Comparison of ENCODE assay signal across 16 cellular contexts in genomic region chr12:68506619-68507018, GRCh38.
DNase-seq lines count a peak whose midpoint lies in the region; ATAC-seq and TF ChIP-seq lines count a peak whose summit lies in the region.
"Had no signal": no experiment of that assay in that cellular context is flagged by ENCODE, and none has a peak within 500 bp of the region (broad histone marks: within the 10 kb centered on the region; RNA-seq: fewer than 3 reads in every experiment).

No MANE protein-coding gene starts in this region.

- no peaks in the 10 kb centered on the region for H3K36me3 ChIP-seq in Panc1 (ENCODE audit: control insufficient read depth, insufficient read depth, low read length)
- H3K36me3 ChIP-seq: HAP-1 had no signal

- no peaks in the 10 kb centered on the region for H3K27me3 Mint-ChIP-seq in natural killer cell treated with Interleukin-12 subunit alpha and Interleukin-12 subunit beta and Interleukin-15 and Interleukin-18, amount 100 ng/mL, for 72 hours
- H3K27me3 Mint-ChIP-seq in natural killer cell (ENCODE audit: low read depth in 2 of 2): no peaks in the 10 kb centered on the region
- H3K27me3 Mint-ChIP-seq in dendritic cell treated with granulocyte-macrophage colony-stimulating factor and Interleukin-4, amounts not matched to agents 40 ng/mL and 50 ng/mL, for 4 days: peaks cover 2% of the 10 kb centered on the region
- H3K27me3 Mint-ChIP-seq: CD4-positive, alpha-beta T cell had no signal

- H3K4me1 Mint-ChIP-seq in natural killer cell treated with Interleukin-12 subunit alpha and Interleukin-12 subunit beta and Interleukin-15 and Interleukin-18, amount 100 ng/mL, for 72 hours (ENCODE audit: low read depth in 2 of 2): peaks cover 11 to 18% of the 10 kb centered on the region in 2 donors
- peaks cover 5 to 7% of the 10 kb centered on the region in 2 donors for H3K4me1 Mint-ChIP-seq in natural killer cell
- H3K4me1 Mint-ChIP-seq in dendritic cell treated with granulocyte-macrophage colony-stimulating factor and Interleukin-4, amounts not matched to agents 40 ng/mL and 50 ng/mL, for 4 days (ENCODE audit: low read depth): peaks cover 23% of the 10 kb centered on the region
- peaks cover 8% of the 10 kb centered on the region for H3K4me1 Mint-ChIP-seq in stimulated activated effector memory CD8-positive, alpha-beta T cell treated with anti-CD3 and anti-CD28 coated beads, Interleukin-12 subunit alpha, Interleukin-12 subunit beta, amount 100 ng/mL, for 72 hours

- peak overlapping the region; percentile 69 to 77 for H3K27ac Mint-ChIP-seq in natural killer cell treated with Interleukin-12 subunit alpha and Interleukin-12 subunit beta and Interleukin-15 and Interleukin-18, amount 100 ng/mL, for 72 hours
- no peak overlapping the region for H3K27ac Mint-ChIP-seq in natural killer cell
- peak overlapping the region; percentile 76 for H3K27ac Mint-ChIP-seq in dendritic cell treated with granulocyte-macrophage colony-stimulating factor and Interleukin-4, amounts not matched to agents 40 ng/mL and 50 ng/mL, for 4 days
- H3K27ac Mint-ChIP-seq in stimulated activated effector memory CD8-positive, alpha-beta T cell treated with anti-CD3 and anti-CD28 coated beads, Interleukin-12 subunit alpha, Interleukin-12 subunit beta, amount 100 ng/mL, for 72 hours: peak overlapping the region; percentile 71
- H3K27ac Mint-ChIP-seq: CD4-positive, alpha-beta T cell had no signal

- CTCF ChIA-PET in Panc1 (lab: Charles Lee): no interaction called here

- intact Hi-C loops in natural killer cell (cut with micrococcal nuclease) (no loop called here), Panc1 (cut with micrococcal nuclease; ENCODE audit: unreplicated experiment) (no loop called here)
- intact Hi-C loops in dendritic cell treated with granulocyte-macrophage colony-stimulating factor and Interleukin-4, amounts not matched to agents 40 ng/mL and 50 ng/mL, for 4 days (cut with micrococcal nuclease): no loop called here

- H3K9me3 Mint-ChIP-seq in natural killer cell treated with Interleukin-12 subunit alpha and Interleukin-12 subunit beta and Interleukin-15 and Interleukin-18, amount 100 ng/mL, for 72 hours: no peaks in the 10 kb centered on the region
- peaks cover 0 to 2% of the 10 kb centered on the region in 2 donors for H3K9me3 Mint-ChIP-seq in natural killer cell
- no peaks in the 10 kb centered on the region for H3K9me3 Mint-ChIP-seq in dendritic cell treated with granulocyte-macrophage colony-stimulating factor and Interleukin-4, amounts not matched to agents 40 ng/mL and 50 ng/mL, for 4 days
- no peaks in the 10 kb centered on the region for H3K9me3 Mint-ChIP-seq in stimulated activated effector memory CD8-positive, alpha-beta T cell treated with anti-CD3 and anti-CD28 coated beads, Interleukin-12 subunit alpha, Interleukin-12 subunit beta, amount 100 ng/mL, for 72 hours
- H3K9me3 Mint-ChIP-seq: CD4-positive, alpha-beta T cell had no signal

- BruUV-seq in Panc1 (replicated peaks; lab: Mats Ljungman, UMichigan): no TSS peak

- DNase-seq in natural killer cell treated with Interleukin-12 subunit alpha and Interleukin-12 subunit beta and Interleukin-15 and Interleukin-18, amount 100 ng/mL, for 72 hours (ENCODE audit: low spot score): no peak
- DNase-seq in natural killer cell: no peak
- DNase-seq in Panc1 (ENCODE audit: low read depth, low spot score): no peak
- no peak for DNase-seq in stimulated activated effector memory CD8-positive, alpha-beta T cell treated with anti-CD3 and anti-CD28 coated beads, Interleukin-12 subunit alpha, Interleukin-12 subunit beta, amount 100 ng/mL, for 72 hours (ENCODE audit: low spot score in 2 of 2)
- no peak for DNase-seq in SKM-1 (lab: John Stamatoyannopoulos, UW; ENCODE audit: unreplicated experiment)
- DNase-seq in stimulated activated CD8-positive, alpha-beta memory T cell treated with anti-CD3 and anti-CD28 coated beads, Interleukin-4, amount 100 ng/mL, for 48 hours: no peak
- DNase-seq: ACHN; C1 segment of cervical spinal cord; CD4-positive, alpha-beta T cell; DMS79; GOT3 had no signal

- no peaks in the 10 kb centered on the region for H3K4me1 ChIP-seq in Panc1 (ENCODE audit: control insufficient read depth, insufficient read depth, low read length)
- H3K4me1 ChIP-seq: HAP-1 had no signal

- in situ Hi-C loops in Panc1 (cut with HindIII; ENCODE audit: low pct_unique_long_range_greater_than_20kb, low sequenced_read_pairs): no loop called here

- H3K27me3 ChIP-seq in Panc1 (ENCODE audit: control insufficient read depth, insufficient read depth, low read length): no peaks in the 10 kb centered on the region

- H3K9me3 ChIP-seq in Panc1 (ENCODE audit: control insufficient read depth, insufficient read depth, low read depth, low read length): no peaks in the 10 kb centered on the region; the same call in 1 of the 2 replicates
- H3K9me3 ChIP-seq: HAP-1 had no signal

- no peak for ATAC-seq in natural killer cell treated with Interleukin-12 subunit alpha and Interleukin-12 subunit beta and Interleukin-15 and Interleukin-18, amount 100 ng/mL, for 72 hours
- ATAC-seq in natural killer cell (no peak), Panc1 (no peak), GM18909 (IDR thresholded peaks at IDR 0.05; ENCODE audit: poor library complexity, unreplicated experiment) (no peak)
- no peak for ATAC-seq in stimulated activated effector memory CD8-positive, alpha-beta T cell treated with anti-CD3 and anti-CD28 coated beads, Interleukin-12 subunit alpha, Interleukin-12 subunit beta, amount 100 ng/mL, for 72 hours
- ATAC-seq: GM12878 had no signal

- H3K27ac ChIP-seq in Panc1 (ENCODE audit: low read length): peak overlapping the region; percentile 56; the same call in 1 of the 2 replicates
- H3K27ac ChIP-seq: HL-60 had no signal

- H3K4me3 ChIP-seq in Panc1 (ENCODE audit: low read depth in 2 of 2, low read length in 2 of 2): no peak overlapping the region
- H3K4me3 ChIP-seq: GM12878, HAP-1 had no signal

- TF ChIP-seq CTCF in natural killer cell (IDR thresholded peaks at IDR 0.05): no peak
- no peak for TF ChIP-seq CTCF in Panc1 (IDR thresholded peaks at IDR 0.05)

- H3K36me3 Mint-ChIP-seq in natural killer cell treated with Interleukin-12 subunit alpha and Interleukin-12 subunit beta and Interleukin-15 and Interleukin-18, amount 100 ng/mL, for 72 hours: peaks cover 9% of the 10 kb centered on the region
- no peaks in the 10 kb centered on the region for H3K36me3 Mint-ChIP-seq in natural killer cell
- no peaks in the 10 kb centered on the region for H3K36me3 Mint-ChIP-seq in dendritic cell treated with granulocyte-macrophage colony-stimulating factor and Interleukin-4, amounts not matched to agents 40 ng/mL and 50 ng/mL, for 4 days (ENCODE audit: low read depth)
- no peaks in the 10 kb centered on the region for H3K36me3 Mint-ChIP-seq in stimulated activated effector memory CD8-positive, alpha-beta T cell treated with anti-CD3 and anti-CD28 coated beads, Interleukin-12 subunit alpha, Interleukin-12 subunit beta, amount 100 ng/mL, for 72 hours

- POLR2A ChIA-PET in Panc1 (lab: Charles Lee): no interaction called here

- no peak overlapping the region for H3K4me3 Mint-ChIP-seq in natural killer cell treated with Interleukin-12 subunit alpha and Interleukin-12 subunit beta and Interleukin-15 and Interleukin-18, amount 100 ng/mL, for 72 hours
- no peak overlapping the region for H3K4me3 Mint-ChIP-seq in natural killer cell
- no peak overlapping the region for H3K4me3 Mint-ChIP-seq in dendritic cell treated with granulocyte-macrophage colony-stimulating factor and Interleukin-4, amounts not matched to agents 40 ng/mL and 50 ng/mL, for 4 days
- no peak overlapping the region for H3K4me3 Mint-ChIP-seq in stimulated activated effector memory CD8-positive, alpha-beta T cell treated with anti-CD3 and anti-CD28 coated beads, Interleukin-12 subunit alpha, Interleukin-12 subunit beta, amount 100 ng/mL, for 72 hours
- H3K4me3 Mint-ChIP-seq: CD4-positive, alpha-beta T cell had no signal

Comparison
In these comparisons a context has a peak if more than half of its experiments do, and no peak if none do; other contexts are left out.
1. H3K27ac Mint-ChIP-seq: peak in natural killer cell treated with Interleukin-12 subunit alpha and Interleukin-12 subunit beta and Interleukin-15 and Interleukin-18, amount 100 ng/mL, for 72 hours (2 of 2), dendritic cell treated with granulocyte-macrophage colony-stimulating factor and Interleukin-4, amounts not matched to agents 40 ng/mL and 50 ng/mL, for 4 days (single experiment) and stimulated activated effector memory CD8-positive, alpha-beta T cell treated with anti-CD3 and anti-CD28 coated beads, Interleukin-12 subunit alpha, Interleukin-12 subunit beta, amount 100 ng/mL, for 72 hours (single experiment); none in natural killer cell (0 of 2).